7 cellular contexts compared by ENCODE assay signal in genomic region chr6:110528051-110528929, GRCh38. TPM values are rescaled to one million over a fixed set of nuclear protein-coding genes. Genes with fewer than 3 reads are reported as not detected.
DNase-seq lines count a peak whose midpoint lies in the region; ATAC-seq and TF ChIP-seq lines count a peak whose summit lies in the region.

No MANE protein-coding gene starts in this region.

- peaks cover 10% of the 10 kb centered on the region for H3K4me1 Mint-ChIP-seq in glutamatergic neuron (ENCODE audit: low read depth, unreplicated experiment)

- no peak overlapping the region for H3K27ac Mint-ChIP-seq in glutamatergic neuron (ENCODE audit: unreplicated experiment)

- no peaks in the 10 kb centered on the region for H3K36me3 Mint-ChIP-seq in glutamatergic neuron (ENCODE audit: unreplicated experiment)

- peak overlapping the region; percentile 70 for H3K27ac ChIP-seq in SJSA1

- H3K4me3 ChIP-seq in GM12864 (ENCODE audit: low read depth, low read length) (no peak overlapping the region), SJSA1 (no peak overlapping the region), retinal pigment epithelial cell (ENCODE audit: low read length) (no peak overlapping the region)

- H3K27me3 Mint-ChIP-seq in glutamatergic neuron (ENCODE audit: unreplicated experiment), result no peaks in the 10 kb centered on the region

- H3K9me3 Mint-ChIP-seq in glutamatergic neuron (ENCODE audit: unreplicated experiment), result peaks cover 3% of the 10 kb centered on the region

- TF ChIP-seq CTCF in GM12864 (IDR thresholded peaks at IDR 0.05; ENCODE audit: low read depth, low read length, missing control alignments) (peak; percentile 45), glutamatergic neuron (IDR thresholded peaks at IDR 0.05; ENCODE audit: partially characterized antibody, unreplicated experiment) (peak; percentile 83), retinal pigment epithelial cell (conservative IDR thresholded peaks at IDR 0.05; ENCODE audit: low read depth, low read length) (peak; percentile 66)

- no peaks in the 10 kb centered on the region for H3K9me3 ChIP-seq in SJSA1 (replicated peaks)

- peaks cover 8% of the 10 kb centered on the region for H3K36me3 ChIP-seq in SJSA1

- ATAC-seq in HG03159 (IDR thresholded peaks at IDR 0.05; ENCODE audit: unreplicated experiment), result no peak

- H3K4me1 ChIP-seq in SJSA1 (replicated peaks), result peaks cover 57% of the 10 kb centered on the region

- H3K4me3 Mint-ChIP-seq in glutamatergic neuron (ENCODE audit: unreplicated experiment), result no peak overlapping the region

- DNase-seq in GM12864 (ENCODE audit: low read depth) (peak; percentile 22), LoVo (ENCODE audit: low spot score) (peak; percentile 73), SJSA1 (ENCODE audit: low read depth in 1 of 2, low spot score in 2 of 2) (peak; percentile 54 to 82), glutamatergic neuron (peak; percentile 43), retinal pigment epithelial cell (ENCODE audit: low read depth) (peak; percentile 69)
- DNase-seq in activated naive CD4-positive, alpha-beta T cell treated with anti-CD3 and anti-CD28 coated beads, Interleukin-2, amount 50 U/mL, for 16 hours, result peak; percentile 45

- H3K27me3 ChIP-seq in SJSA1 (replicated peaks), result no peaks in the 10 kb centered on the region

RNA-seq across cellular contexts. Expression of gene SLC22A16, which starts 51.9 kb away (rescaled TPM):
- total RNA-seq in SJSA1 (2014; rRNA removed; shearing (Covaris generic)), result not detected in 2 replicates
- total RNA-seq in glutamatergic neuron (ENCODE audit: unreplicated experiment), result not detected

Comparison
In these comparisons a context has a peak if more than half of its experiments do, and no peak if none do; other contexts are left out.
1. DNase-seq: peak in every context shown above with its lines; median percentile 73 in LoVo; 69 in retinal pigment epithelial cell; 68 in SJSA1; 45 in activated naive CD4-positive, alpha-beta T cell treated with anti-CD3 and anti-CD28 coated beads, Interleukin-2, amount 50 U/mL, for 16 hours; 43 in glutamatergic neuron; 22 in GM12864.